Comparison of ENCODE assay signal across 27 cellular contexts in genomic region chr11:45988922-45989321, GRCh38.
"Had no signal": no experiment of that assay in that cellular context is flagged by ENCODE, and none has a peak within 500 bp of the region (broad histone marks: within the 10 kb centered on the region; RNA-seq: fewer than 3 reads in every experiment).

No MANE protein-coding gene starts in this region.

- FAIRE-seq: endothelial cell of umbilical vein, frontal cortex, pancreas had no signal

- H3K27me3 Mint-ChIP-seq: memory B cell; stimulated activated naive B cell treated with anti-CD40 and anti-IgM and Interleukin-4, amounts not matched to agents 10 μg/mL and 1 μg/mL and 100 μg/mL, for 72 hours; stimulated activated naive CD8-positive, alpha-beta T cell treated with anti-CD3 and anti-CD28 coated beads, Interleukin-15, amount 100 ng/mL, for 72 hours had no signal

- H3K36me3 ChIP-seq: heart left ventricle, left ventricle myocardium inferior, lower lobe of right lung, pancreas, sigmoid colon, tibial nerve, upper lobe of right lung, vagina had no signal

- H3K27me3 ChIP-seq: heart left ventricle, pancreas, sigmoid colon, testis, tibial nerve, upper lobe of right lung, vagina had no signal

- ATAC-seq: esophagus mucosa; heart left ventricle; lower lobe of right lung; natural killer cell; pancreas; psoas muscle; stimulated activated naive B cell treated with anti-CD40 and anti-IgM and Interleukin-4, amounts not matched to agents 10 μg/mL and 1 μg/mL and 100 μg/mL, for 72 hours; stimulated activated naive CD8-positive, alpha-beta T cell treated with anti-CD3 and anti-CD28 coated beads, Interleukin-15, amount 100 ng/mL, for 72 hours; upper lobe of right lung had no signal

- H3K4me3 Mint-ChIP-seq: endodermal cell; memory B cell; mesothelial cell of epicardium; natural killer cell; stimulated activated naive B cell treated with anti-CD40 and anti-IgM and Interleukin-4, amounts not matched to agents 10 μg/mL and 1 μg/mL and 100 μg/mL, for 72 hours; stimulated activated naive CD8-positive, alpha-beta T cell treated with anti-CD3 and anti-CD28 coated beads, Interleukin-15, amount 100 ng/mL, for 72 hours had no signal

- H3K36me3 Mint-ChIP-seq: mesothelial cell of epicardium, natural killer cell had no signal

- DNase-seq: effector CD4-positive, alpha-beta T cell; endodermal cell; heart left ventricle; hippocampal formation; kidney glomerular epithelial cell; left ventricle myocardium inferior; lower lobe of right lung; natural killer cell; occipital lobe; pancreas; psoas muscle; sigmoid colon; stimulated activated CD4-positive, alpha-beta T cell treated with anti-CD3 and anti-CD28 coated beads, Interleukin-2, amount 100 ng/mL, for 24 hours; stimulated activated CD4-positive, alpha-beta T cell treated with anti-CD3 and anti-CD28 coated beads, Interleukin-4, amount 100 ng/mL, for 4 hours; stimulated activated naive B cell treated with anti-CD40 and anti-IgM and Interleukin-4, amounts not matched to agents 10 μg/mL and 1 μg/mL and 100 μg/mL, for 72 hours; stimulated activated naive CD8-positive, alpha-beta T cell treated with anti-CD3 and anti-CD28 coated beads, Interleukin-15, amount 100 ng/mL, for 72 hours; testis; upper lobe of right lung had no signal

- H3K9me3 ChIP-seq: heart left ventricle, left ventricle myocardium inferior, lower lobe of right lung, pancreas, psoas muscle, sigmoid colon, testis, tibial nerve, upper lobe of right lung, vagina had no signal

- H3K27ac ChIP-seq: coronary artery, heart left ventricle, left ventricle myocardium inferior, lower lobe of right lung, pancreas, psoas muscle, sigmoid colon, skin epidermis, testis, tibial nerve, upper lobe of right lung, vagina had no signal

- H3K9me3 Mint-ChIP-seq: endodermal cell; memory B cell; mesothelial cell of epicardium; natural killer cell; stimulated activated naive B cell treated with anti-CD40 and anti-IgM and Interleukin-4, amounts not matched to agents 10 μg/mL and 1 μg/mL and 100 μg/mL, for 72 hours; stimulated activated naive CD8-positive, alpha-beta T cell treated with anti-CD3 and anti-CD28 coated beads, Interleukin-15, amount 100 ng/mL, for 72 hours had no signal

- H3K4me3 ChIP-seq: coronary artery, heart left ventricle, left ventricle myocardium inferior, lower lobe of right lung, pancreas, psoas muscle, sigmoid colon, skin epidermis, testis, tibial nerve, upper lobe of right lung, vagina had no signal

- H3K4me1 ChIP-seq: upper lobe of right lung had no signal

- H3K27ac Mint-ChIP-seq: endodermal cell; memory B cell; mesothelial cell of epicardium; natural killer cell; stimulated activated naive B cell treated with anti-CD40 and anti-IgM and Interleukin-4, amounts not matched to agents 10 μg/mL and 1 μg/mL and 100 μg/mL, for 72 hours; stimulated activated naive CD8-positive, alpha-beta T cell treated with anti-CD3 and anti-CD28 coated beads, Interleukin-15, amount 100 ng/mL, for 72 hours had no signal
